23 cellular contexts compared by ENCODE assay signal in genomic region chr6:30185846-30186484, GRCh38. TPM values are rescaled to one million over a fixed set of nuclear protein-coding genes. Genes with fewer than 3 reads are reported as not detected.
DNase-seq lines count a peak whose midpoint lies in the region; ATAC-seq and TF ChIP-seq lines count a peak whose summit lies in the region.
"Had no signal": no experiment of that assay in that cellular context is flagged by ENCODE, and none has a peak within 500 bp of the region (broad histone marks: within the 10 kb centered on the region; RNA-seq: fewer than 3 reads in every experiment).

No MANE protein-coding gene starts in this region.

- no peaks in the 10 kb centered on the region for H3K4me1 ChIP-seq in Caco-2
- H3K4me1 ChIP-seq: A549, BE2C had no signal

- TSS peak; percentile 28 for BruUV-seq in Caco-2 (replicated peaks; lab: Mats Ljungman, UMichigan)

- POLR2A ChIA-PET in Caco-2 (lab: Charles Lee) = interaction anchor here (0.7 kb wide), 1 partner anchor 21 kb away, joined by 3 read pairs; no protein-coding TSS in a partner anchor

- DNase-seq in Caco-2 (no peak), T-helper 17 cell (no peak), left lobe of liver (ENCODE audit: low spot score) (no peak), NCI-H1930 (lab: John Stamatoyannopoulos, UW) (no peak), GDM1 (lab: John Stamatoyannopoulos, UW) (no peak)
- DNase-seq: BE2C, DMS79, IMR-90, NCI-H1105, NCI-H146, NCI-H2029 treated with DMSO at 0.1 percent for 48 hours, NCI-H2171 treated with DMSO at 0.1 percent for 48 hours, NCI-H446, NCI-H526, Right ventricle myocardium superior had no signal

- H3K27ac Mint-ChIP-seq in Caco-2 (ENCODE audit: unreplicated experiment) (no peak overlapping the region), T-helper 17 cell (peak overlapping the region; percentile 83)

- H3K4me1 Mint-ChIP-seq in Caco-2 (ENCODE audit: low read depth, unreplicated experiment) (no peaks in the 10 kb centered on the region), T-helper 17 cell (peaks cover 14% of the 10 kb centered on the region)

- H3K9me3 ChIP-seq in Caco-2 = no peaks in the 10 kb centered on the region; the same call in 1 of the 2 replicates
- H3K9me3 ChIP-seq in T-helper 17 cell (ENCODE audit: control insufficient read depth, low read length, poor library complexity, severe bottlenecking) = no peaks in the 10 kb centered on the region
- H3K9me3 ChIP-seq: A549, BE2C had no signal

- no peaks in the 10 kb centered on the region for H3K27me3 Mint-ChIP-seq in Caco-2 (ENCODE audit: insufficient read depth, unreplicated experiment)
- H3K27me3 Mint-ChIP-seq in T-helper 17 cell = peaks cover 6% of the 10 kb centered on the region

- no peak overlapping the region for H3K4me3 ChIP-seq in Caco-2 (ENCODE audit: low read depth, low read length)
- H3K4me3 ChIP-seq: A549 had no signal

- CTCF ChIA-PET in Caco-2 (lab: Charles Lee) = no interaction called here

- peaks cover 69% of the 10 kb centered on the region for H3K36me3 Mint-ChIP-seq in Caco-2 (ENCODE audit: insufficient read depth, unreplicated experiment)
- H3K36me3 Mint-ChIP-seq in T-helper 17 cell (ENCODE audit: low read depth) = peaks cover 32% of the 10 kb centered on the region

- peak; percentile 8 for TF ChIP-seq POLR2A in GM18951 (IDR thresholded peaks at IDR 0.05; ENCODE audit: extremely low read depth, insufficient read depth, insufficient read length)

- intact Hi-C loops in Caco-2 (cut with micrococcal nuclease; ENCODE audit: unreplicated experiment) = no loop called here

- TF ChIP-seq CTCF in Caco-2 (IDR thresholded peaks at IDR 0.05; ENCODE audit: insufficient read depth in 1 of 2, low read depth in 1 of 2, low read length in 1 of 2, severe bottlenecking in 1 of 2, unreplicated experiment in 1 of 2) = no peak

- H3K9me3 Mint-ChIP-seq in Caco-2 (ENCODE audit: unreplicated experiment) = no peaks in the 10 kb centered on the region

- no peaks in the 10 kb centered on the region; the same call in 1 of the 2 replicates for H3K36me3 ChIP-seq in Caco-2 (ENCODE audit: control insufficient read depth, insufficient read depth, low read length)

- ATAC-seq in T-helper 17 cell (no peak), left lobe of liver (peak; percentile 10), HG03097 (IDR thresholded peaks at IDR 0.05; ENCODE audit: low FRiP score, unreplicated experiment) (no peak), HG03457 (IDR thresholded peaks at IDR 0.05; ENCODE audit: unreplicated experiment) (no peak)
- ATAC-seq: A549 had no signal

- H3K27me3 ChIP-seq in Caco-2 (replicated peaks; ENCODE audit: control insufficient read depth, insufficient read depth, low read length) = no peaks in the 10 kb centered on the region
- H3K27me3 ChIP-seq: BE2C had no signal

- in situ Hi-C loops in GM18951 (cut with MboI; ENCODE audit: low sequenced_read_pairs, unreplicated experiment) = loop anchor here (25.0 kb wide), 1 partner anchor 324 kb away; no protein-coding TSS in a partner anchor

- H3K4me3 Mint-ChIP-seq in Caco-2 (ENCODE audit: unreplicated experiment) (no peak overlapping the region), T-helper 17 cell (no peak overlapping the region)

RNA-seq across cellular contexts. Expression of gene TRIM15, which starts 22.6 kb away (rescaled TPM):
- total RNA-seq in Caco-2 (2022) (5.2 and 6.9 TPM in 2 replicates), T-helper 17 cell (not detected), left lobe of liver (3.0 TPM)
- total RNA-seq: IMR-90, OCI-LY7, Right ventricle myocardium superior, RPMI7951, SK-MEL-5 had no signal

RNA-seq across cellular contexts. Expression of gene TRIM10, which starts 25.0 kb away (rescaled TPM):
- 0.95 and 1.4 TPM in 2 replicates for total RNA-seq in Caco-2 (2022)
- total RNA-seq in T-helper 17 cell = under 1 TPM in 1 of 2 donors, not detected in 1; 0.37 TPM
- 1.9 TPM for total RNA-seq in left lobe of liver
- total RNA-seq: H1, IMR-90, OCI-LY7, Right ventricle myocardium superior, RPMI7951, SK-MEL-5 had no signal

RNA-seq across cellular contexts. Expression of gene TRIM26, which starts 27.2 kb away (rescaled TPM):
- total RNA-seq in Caco-2 (2022) (48.1 and 49.0 TPM in 2 replicates), T-helper 17 cell (10 to 100 TPM; 51.2 to 63.1 TPM), left lobe of liver (47.2 TPM)

RNA-seq across cellular contexts. Expression of gene TRIM40, which starts 50.0 kb away (rescaled TPM):
- total RNA-seq in Caco-2 (2022) (not detected in 2 replicates), T-helper 17 cell (1 to 10 TPM in 1 of 2 donors, under 1 TPM in 1; 0.22 to 3.5 TPM), left lobe of liver (not detected)
- total RNA-seq: H1, IMR-90, OCI-LY7, Right ventricle myocardium superior, RPMI7951, SK-MEL-5 had no signal
